In the genomic region with DNA sequence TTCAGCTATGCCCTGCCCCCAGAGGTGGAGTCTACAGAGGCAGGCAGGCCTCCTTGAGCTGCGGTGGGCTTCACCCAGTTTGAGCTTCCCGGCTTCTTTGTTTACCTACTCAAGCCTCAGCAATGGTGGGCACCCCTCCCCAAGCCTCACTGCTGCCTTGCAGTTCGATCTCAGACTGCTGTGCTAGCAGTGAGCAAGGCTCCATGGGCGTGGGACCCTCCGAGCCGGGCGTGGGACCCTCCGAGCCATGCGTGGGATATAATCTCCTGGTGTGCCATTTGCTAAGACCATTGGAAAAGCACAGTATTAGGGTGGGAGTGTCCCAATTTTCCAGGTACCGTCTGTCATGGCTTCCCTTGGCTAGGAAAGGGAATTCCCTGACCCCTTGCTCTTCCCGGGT, we compare ENCODE assay signal across 3 cellular contexts. TPM values are rescaled to one million over a fixed set of nuclear protein-coding genes. Genes with fewer than 3 reads are reported as not detected.
"Had no signal": no experiment of that assay in that cellular context is flagged by ENCODE, and none has a peak within 500 bp of the region (broad histone marks: within the 10 kb centered on the region; RNA-seq: fewer than 3 reads in every experiment).

No MANE protein-coding gene starts in this region.

RNA-seq across cellular contexts. Expression of gene ZMYND12, which starts 46.2 kb away (rescaled TPM):
- total RNA-seq: activated CD4-positive, alpha-beta T cell treated with anti-CD3 and anti-CD28 coated beads, Interleukin-2, amount 10 ng/mL, durations not matched to agents 24 days and 14 days; T-helper 1 cell treated with Interleukin-12 subunit alpha and Interleukin-12 subunit beta and Interleukin-4 antibody, amounts not matched to agents 30 ng/mL and 1 ng/mL, for 36 hours; T-helper 2 cell treated with Interferon-gamma antibody and Interleukin-4, amounts not matched to agents 100 ng/mL and 5 ng/mL, for 36 hours had no signal
